7 cellular contexts compared by ENCODE assay signal in the genomic region with DNA sequence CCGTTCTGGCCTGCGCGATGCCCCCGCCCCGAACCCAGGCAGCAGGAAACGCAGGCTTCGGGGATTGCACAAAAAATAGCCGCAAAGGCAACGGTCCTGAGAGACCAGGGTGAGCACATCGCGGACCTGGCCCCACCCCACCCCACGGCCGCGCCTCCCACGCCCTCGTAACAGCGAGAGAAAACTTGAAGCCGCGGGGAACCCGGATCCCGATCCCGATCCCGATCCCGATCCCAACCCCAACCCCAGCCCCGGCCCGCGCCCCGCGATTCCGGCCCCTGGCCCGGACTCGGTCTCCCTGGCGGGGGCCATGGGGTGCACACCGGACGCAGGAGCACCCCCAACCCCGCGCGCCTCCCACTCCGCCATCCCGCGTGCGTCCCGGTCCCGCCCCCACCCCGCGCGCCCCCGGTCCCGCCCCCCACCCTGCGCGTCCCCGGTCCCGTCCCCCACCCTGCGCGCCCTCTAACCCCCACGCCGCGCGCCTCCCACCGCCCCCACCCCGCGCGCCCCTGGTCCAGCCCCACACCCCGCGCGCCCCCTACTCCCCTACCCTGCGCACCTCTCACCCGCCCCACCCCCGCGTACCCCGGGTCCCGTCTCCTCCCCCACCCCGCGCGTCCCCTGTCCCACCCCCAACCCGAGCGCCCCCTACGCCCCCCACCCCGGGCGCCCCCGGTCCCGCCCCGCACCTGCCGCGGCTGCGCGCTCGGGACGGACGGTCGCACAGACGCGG. TPM values are rescaled to one million over a fixed set of nuclear protein-coding genes. Genes with fewer than 3 reads are reported as not detected.
A peak's percentile ranks its signal among the peaks of the same experiment; 100 is the strongest.
DNase-seq lines count a peak whose midpoint lies in the region; ATAC-seq, FAIRE-seq and TF ChIP-seq lines count a peak whose summit lies in the region.

No MANE protein-coding gene starts in this region.

- POLR2A ChIA-PET in K562 (lab: Yijun Ruan, JAX), result interaction anchor here (1.3 to 2.7 kb wide), 3 partner anchors 11 to 28 kb away, joined by 4 to 30 read pairs (median 6); partner anchors contain the start of genes GRK4 and NOP14

- CTCF ChIA-PET in K562 (lab: Yijun Ruan, JAX; ENCODE audit: low intra/inter-chr PET ratio), result interaction anchor here (0.6 kb wide), 1 partner anchor 234 kb away, joined by 4 read pairs; no protein-coding TSS in a partner anchor

- TF ChIP-seq EP300 in K562 (IDR thresholded peaks at IDR 0.05; ENCODE audit: low read length), result no peak

- H3K9me3 ChIP-seq in K562 (replicated peaks; ENCODE audit: control insufficient read depth, insufficient read depth, low read depth, low read length), result no peaks in the 10 kb centered on the region

- ATAC-seq in K562 (peak; percentile 28), HG03442 (IDR thresholded peaks at IDR 0.05; ENCODE audit: unreplicated experiment) (no peak)

- H3K4me3 ChIP-seq in K562, result peak overlapping the region; percentile 84

- peaks cover 17 to 65% of the 10 kb centered on the region in 2 experiments; a peak in 4 of 5 replicates for H3K4me1 ChIP-seq in K562 (replicated peaks in 1 of 2; ENCODE audit: control insufficient read depth in 2 of 2, insufficient read depth in 2 of 2, low read length in 2 of 2)

- intact Hi-C loops in K562 (cut with micrococcal nuclease), result no loop called here

- peaks cover 28% of the 10 kb centered on the region; the same call in 2 of the 3 replicates for H3K79me2 ChIP-seq in K562 (ENCODE audit: control insufficient read depth, insufficient read depth, low read length)

- peaks cover 17% of the 10 kb centered on the region; the same call in 1 of the 2 replicates for H4K20me1 ChIP-seq in K562 (replicated peaks; ENCODE audit: control insufficient read depth, insufficient read depth, low read length)

- WGBS in K562 (ENCODE audit: insufficient coverage, low coverage, missing lambda C conversion rate), result 0% methylated on average over 4 of the region's 93 CpGs

- H2AFZ ChIP-seq in K562 (ENCODE audit: low read depth, low read length), result peak overlapping the region; percentile 56; the same call in 1 of the 2 replicates

- in situ Hi-C loops in K562 (cut with MboI), result no loop called here

- peak overlapping the region; percentile 42 to 99; a peak in 3 of 4 replicates for H3K9ac ChIP-seq in K562 (ENCODE audit: insufficient read depth in 1 of 2, low read depth in 2 of 2, low read length in 2 of 2)

- H3K36me3 ChIP-seq in K562 (ENCODE audit: control insufficient read depth, insufficient read depth, low read length), result peaks cover 62% of the 10 kb centered on the region

- H3K27me3 ChIP-seq in K562 (ENCODE audit: control insufficient read depth in 2 of 2, insufficient read depth in 2 of 2, low read length in 2 of 2), result no peaks in the 10 kb centered on the region

- peak overlapping the region; percentile 86 for H3K4me2 ChIP-seq in K562 (ENCODE audit: insufficient read depth, low read length)

- H3K9me1 ChIP-seq in K562 (ENCODE audit: control insufficient read depth, insufficient read depth, low read length), result no peaks in the 10 kb centered on the region

- no peak for TF ChIP-seq POLR2A in K562 (conservative IDR thresholded peaks at IDR 0.05)

- no peak for TF ChIP-seq CTCF in K562 (IDR thresholded peaks at IDR 0.05 in 2 of 3, conservative IDR thresholded peaks at IDR 0.05 in 1 of 3; ENCODE audit: insufficient read depth in 2 of 3, low read depth in 1 of 3, low read length in 3 of 3)

- H3K27ac ChIP-seq in K562 (ENCODE audit: extremely low read depth, low read depth, low read length), result peak overlapping the region; percentile 64

- FAIRE-seq in K562 (lab: Jason Lieb, UNC), result no peak

- no TSS peak for BruUV-seq in K562 (replicated peaks; lab: Mats Ljungman, UMichigan)

- TF ChIP-seq RAD21 in K562 (CRISPR knock-in tag; conservative IDR thresholded peaks at IDR 0.05 in 1 of 2, IDR thresholded peaks at IDR 0.05 in 1 of 2), result no peak

- DNase-seq in GOT3 (lab: John Stamatoyannopoulos, UW) (peak; percentile 21), SIG-M5 treated with dmso at 0.1 percent for 504 hours (lab: John Stamatoyannopoulos, UW; ENCODE audit: unreplicated experiment) (peak; percentile 74), K562 (ENCODE audit: extremely low read depth in 1 of 4, low spot score in 3 of 4) (peak; percentile 67 to 92 (median 80)), iPS-NIHi11 (ENCODE audit: low spot score) (peak; percentile 54), NCI-H187 treated with DMSO at 0.1 percent for 48 hours (lab: John Stamatoyannopoulos, UW) (no peak)
- peak; percentile 48 to 51 for DNase-seq in stimulated activated CD4-positive, alpha-beta T cell treated with anti-CD3 and anti-CD28 coated beads, Interleukin-1b, Interleukin-23, amount 100 ng/mL, for 4 hours (ENCODE audit: low read depth in 2 of 2)

TF ChIP-seq in K562, 482 proteins besides CTCF, POLR2A, EP300 and RAD21 (continues in another document):
- TF ChIP-seq GABPB1 (CRISPR knock-in tag; IDR thresholded peaks at IDR 0.05), result peak; percentile 38; the same call in 1 of the 2 replicates
- peak; percentile 73; the same call in 1 of the 2 replicates for TF ChIP-seq SAFB (IDR thresholded peaks at IDR 0.05; ENCODE audit: borderline replicate concordance, low read depth, low read length)
- TF ChIP-seq EGR1 (conservative IDR thresholded peaks at IDR 0.05), result peak; percentile 50
- 0 out of 2 replicates have a peak, but pooled peaks have one; percentile 8 for TF ChIP-seq RBM14 (IDR thresholded peaks at IDR 0.05; ENCODE audit: borderline replicate concordance, insufficient read depth, low read depth, low read length)
- no peak for TF ChIP-seq MCM2 (IDR thresholded peaks at IDR 0.05; ENCODE audit: low read depth)
- TF ChIP-seq ETS1 (conservative IDR thresholded peaks at IDR 0.05; ENCODE audit: control insufficient read depth, low read depth, low read length), result 0 out of 2 replicates have a peak, but pooled peaks have one; percentile 28
- TF ChIP-seq CEBPG (CRISPR knock-in tag; IDR thresholded peaks at IDR 0.05), result 0 out of 2 replicates have a peak, but pooled peaks have one; percentile 27
- TF ChIP-seq CEBPG (tag; conservative IDR thresholded peaks at IDR 0.05 in 1 of 2, IDR thresholded peaks at IDR 0.05 in 1 of 2), result no peak

RNA-seq across cellular contexts. Expression of gene NOP14, which starts 29.0 kb away (rescaled TPM):
- total RNA-seq in K562 (2011; cell fraction: chromatin; rRNA removed; ENCODE audit: low replicate concordance), result 31.1 and 38.1 TPM in 2 replicates
- total RNA-seq in K562 (2011; cell fraction: nucleolus; rRNA removed), result 16.3 and 18.0 TPM in 2 replicates
- 15.6 and 17.2 TPM in 2 replicates for total RNA-seq in K562 (2011; cell fraction: nucleoplasm; rRNA removed)
- total RNA-seq in K562 (2014; rRNA removed), result 50.9 and 56.1 TPM in 2 replicates
- total RNA-seq in K562 (2014; rRNA removed; fragmentation: Illumina TruSeq; extraction: Trizol), result 53.8 and 55.0 TPM in 2 replicates
- 61.1 and 61.7 TPM in 2 replicates for total RNA-seq in K562 (2015; rRNA removed; fragmentation: Illumina TruSeq; extraction: Trizol)
- total RNA-seq in K562 (2021), result 69.8 and 76.0 TPM in 2 replicates
- polyA plus RNA-seq in K562 (2011; rRNA removed), result 13.4 and 15.2 TPM in 2 replicates
- polyA plus RNA-seq in K562 (2011; cell fraction: cytosol; rRNA removed), result 9.5 and 9.6 TPM in 2 replicates
- 22.6 and 28.3 TPM in 2 replicates for polyA plus RNA-seq in K562 (2011; cell fraction: nucleus; rRNA removed)
- polyA plus RNA-seq in K562 (2012), result 43.6 and 52.5 TPM in 2 replicates
- polyA plus RNA-seq in K562 (2014; fragmentation: Illumina TruSeq; extraction: Trizol), result 62.1 and 62.4 TPM in 2 replicates
- 10 to 100 TPM; 12.7 to 12.9 TPM for polyA plus RNA-seq in K562 (2014; fragmentation: Nextera tagmentation; extraction: Ambion mirVana)
- polyA plus RNA-seq in K562 (2014; rRNA removed), result 30.1 and 33.3 TPM in 2 replicates
- polyA minus RNA-seq in K562 (2011; rRNA and poly(A)+ RNA removed), result 32.6 and 36.6 TPM in 2 replicates
- 25.7 and 27.8 TPM in 2 replicates for polyA minus RNA-seq in K562 (2011; cell fraction: cytosol; rRNA and poly(A)+ RNA removed)
- 11.3 and 11.9 TPM in 2 replicates for polyA minus RNA-seq in K562 (2011; cell fraction: nucleus; rRNA and poly(A)+ RNA removed)

RNA-seq across cellular contexts. Expression of gene GRK4, which starts 29.1 kb away (rescaled TPM):
- total RNA-seq in K562 (2011; cell fraction: chromatin; rRNA removed; ENCODE audit: low replicate concordance), result 7.9 and 8.5 TPM in 2 replicates
- 6.2 and 7.8 TPM in 2 replicates for total RNA-seq in K562 (2011; cell fraction: nucleolus; rRNA removed)
- total RNA-seq in K562 (2011; cell fraction: nucleoplasm; rRNA removed), result 7.3 and 8.0 TPM in 2 replicates
- total RNA-seq in K562 (2014; rRNA removed) (2.5 and 3.1 TPM in 2 replicates), K562 (2014; rRNA removed; fragmentation: Illumina TruSeq; extraction: Trizol) (4.5 and 4.6 TPM in 2 replicates), K562 (2015; rRNA removed; fragmentation: Illumina TruSeq; extraction: Trizol) (3.3 and 3.6 TPM in 2 replicates), K562 (2021) (4.8 and 4.9 TPM in 2 replicates)
- polyA plus RNA-seq in K562 (2011; rRNA removed) (3.3 and 4.0 TPM in 2 replicates), K562 (2014; fragmentation: Illumina TruSeq; extraction: Trizol) (2.6 and 3.0 TPM in 2 replicates), K562 (2014; fragmentation: Nextera tagmentation; extraction: Ambion mirVana) (1 to 10 TPM; 1.1 to 1.2 TPM), K562 (2014; rRNA removed) (2.6 and 2.9 TPM in 2 replicates)
- 2.0 and 3.8 TPM in 2 replicates for polyA plus RNA-seq in K562 (2011; cell fraction: cytosol; rRNA removed)
- polyA plus RNA-seq in K562 (2011; cell fraction: nucleus; rRNA removed), result 2.5 and 2.9 TPM in 2 replicates
- polyA plus RNA-seq in K562 (2012), result 3.1 and 3.7 TPM in 2 replicates
- polyA minus RNA-seq in K562 (2011; rRNA and poly(A)+ RNA removed), result 3.0 and 3.2 TPM in 2 replicates
- polyA minus RNA-seq in K562 (2011; cell fraction: cytosol; rRNA and poly(A)+ RNA removed), result 2.3 and 2.4 TPM in 2 replicates
- polyA minus RNA-seq in K562 (2011; cell fraction: nucleus; rRNA and poly(A)+ RNA removed), result 1.9 and 3.2 TPM in 2 replicates
